In genomic region chr1:59083946-59084865, GRCh38 we compare ENCODE assay signal across 11 cellular contexts.
A peak's percentile ranks its signal among the peaks of the same experiment; 100 is the strongest.
DNase-seq lines count a peak whose midpoint lies in the region; ATAC-seq and TF ChIP-seq lines count a peak whose summit lies in the region.
"Had no signal": no experiment of that assay in that cellular context is flagged by ENCODE, and none has a peak within 500 bp of the region (broad histone marks: within the 10 kb centered on the region; RNA-seq: fewer than 3 reads in every experiment).

No MANE protein-coding gene starts in this region.

- H3K9me3 ChIP-seq in ascending aorta (peaks cover 0 to 8% of the 10 kb centered on the region in 2 donors), uterus (no peaks in the 10 kb centered on the region)

- intact Hi-C loops in Right ventricle myocardium inferior (cut with DNase I) (no loop called here), cardiac septum (cut with DNase I) (no loop called here), ascending aorta (cut with DNase I) (no loop called here), uterus (cut with DNase I; ENCODE audit: low total_unique reads) (no loop called here), posterior cingulate gyrus (cut with DNase I) (loop anchor here (5.0 kb wide), 1 partner anchor 297 kb away; no protein-coding TSS in a partner anchor)

- peak overlapping the region; percentile 22 to 54 for H3K27ac ChIP-seq in ascending aorta
- H3K27ac ChIP-seq in uterus: peak overlapping the region; percentile 30 to 60

- TF ChIP-seq CTCF in ascending aorta (IDR thresholded peaks at IDR 0.05) (no peak), uterus (IDR thresholded peaks at IDR 0.05) (no peak)

- peaks cover 0 to 4% of the 10 kb centered on the region in 2 donors for H3K4me1 ChIP-seq in ascending aorta
- H3K4me1 ChIP-seq in uterus: no peaks in the 10 kb centered on the region

- no peak for DNase-seq in Right ventricle myocardium inferior (ENCODE audit: missing footprints)
- no peak for DNase-seq in cardiac septum (ENCODE audit: low spot score)
- DNase-seq in ascending aorta (ENCODE audit: low spot score in 2 of 2): no peak
- no peak for DNase-seq in left lobe of liver (ENCODE audit: low spot score)
- DNase-seq in uterus: peak in 1 of 2 donors; percentile 47
- no peak for DNase-seq in GM19240 (ENCODE audit: insufficient read length, low spot score)
- no peak for DNase-seq in GM03348 (ENCODE audit: low spot score)
- DNase-seq in posterior cingulate gyrus: no peak
- DNase-seq: CD4-positive, alpha-beta T cell had no signal

- H3K27me3 ChIP-seq in ascending aorta (no peaks in the 10 kb centered on the region), uterus (no peaks in the 10 kb centered on the region)
- H3K27me3 ChIP-seq: tibial nerve had no signal

- ATAC-seq in Right ventricle myocardium inferior (peak; percentile 61), left lobe of liver (peak; percentile 51)

- no peaks in the 10 kb centered on the region for H3K36me3 ChIP-seq in ascending aorta
- H3K36me3 ChIP-seq in uterus: no peaks in the 10 kb centered on the region
- H3K36me3 ChIP-seq: tibial nerve had no signal

- no peak for TF ChIP-seq POLR2A in uterus (IDR thresholded peaks at IDR 0.05)

- no peak overlapping the region for H3K4me3 ChIP-seq in ascending aorta
- H3K4me3 ChIP-seq in uterus: no peak overlapping the region
- H3K4me3 ChIP-seq: smooth muscle cell, tibial nerve had no signal
